ENCODE assay signal across 8 cellular contexts in genomic region chr6:137234505-137234863, GRCh38. TPM values are rescaled to one million over a fixed set of nuclear protein-coding genes. Genes with fewer than 3 reads are reported as not detected.
DNase-seq lines count a peak whose midpoint lies in the region; ATAC-seq lines count a peak whose summit lies in the region.

No MANE protein-coding gene starts in this region.

- peaks cover 37% of the 10 kb centered on the region for H3K4me1 Mint-ChIP-seq in activated CD4-positive, alpha-beta T cell treated with anti-CD3 and anti-CD28 coated beads for 36 hours
- peaks cover 44% of the 10 kb centered on the region for H3K4me1 Mint-ChIP-seq in activated naive CD4-positive, alpha-beta T cell treated with anti-CD3 and anti-CD28 coated beads, Interleukin-2, amount 50 U/mL, for 24 hours

- no peak overlapping the region for H3K27ac Mint-ChIP-seq in activated CD4-positive, alpha-beta T cell treated with anti-CD3 and anti-CD28 coated beads for 36 hours
- peak overlapping the region; percentile 68 for H3K27ac Mint-ChIP-seq in activated naive CD4-positive, alpha-beta T cell treated with anti-CD3 and anti-CD28 coated beads, Interleukin-2, amount 50 U/mL, for 24 hours

- peaks cover 6% of the 10 kb centered on the region for H3K27me3 Mint-ChIP-seq in activated CD4-positive, alpha-beta T cell treated with anti-CD3 and anti-CD28 coated beads for 36 hours
- H3K27me3 Mint-ChIP-seq in activated naive CD4-positive, alpha-beta T cell treated with anti-CD3 and anti-CD28 coated beads, Interleukin-2, amount 50 U/mL, for 24 hours: no peaks in the 10 kb centered on the region

- peak; percentile 85 for ATAC-seq in activated CD4-positive, alpha-beta T cell treated with anti-CD3 and anti-CD28 coated beads for 36 hours
- peak; percentile 70 for ATAC-seq in HG03565 (IDR thresholded peaks at IDR 0.05; ENCODE audit: unreplicated experiment)

- peaks cover 4% of the 10 kb centered on the region for H3K9me3 Mint-ChIP-seq in activated CD4-positive, alpha-beta T cell treated with anti-CD3 and anti-CD28 coated beads for 36 hours (ENCODE audit: low read depth)
- no peaks in the 10 kb centered on the region for H3K9me3 Mint-ChIP-seq in activated naive CD4-positive, alpha-beta T cell treated with anti-CD3 and anti-CD28 coated beads, Interleukin-2, amount 50 U/mL, for 24 hours

- intact Hi-C loops in activated CD4-positive, alpha-beta T cell treated with anti-CD3 and anti-CD28 coated beads for 36 hours (cut with DNase I, micrococcal nuclease): loop anchor here in 1 of 2 experiments (2.0 kb wide), 1 partner anchor 16 kb away; the partner anchor contains the start of gene IFNGR1

- H3K36me3 Mint-ChIP-seq in activated CD4-positive, alpha-beta T cell treated with anti-CD3 and anti-CD28 coated beads for 36 hours (ENCODE audit: low read depth): no peaks in the 10 kb centered on the region
- no peaks in the 10 kb centered on the region for H3K36me3 Mint-ChIP-seq in activated naive CD4-positive, alpha-beta T cell treated with anti-CD3 and anti-CD28 coated beads, Interleukin-2, amount 50 U/mL, for 24 hours

- CTCF ChIA-PET in activated CD4-positive, alpha-beta T cell treated with anti-CD3 and anti-CD28 coated beads for 36 hours (lab: Charles Lee): interaction anchor here (0.7 to 1.6 kb wide), 3 partner anchors 16 to 994 kb away, joined by 3 to 5 read pairs (median 3); no protein-coding TSS in a partner anchor

- POLR2A ChIA-PET in activated CD4-positive, alpha-beta T cell treated with anti-CD3 and anti-CD28 coated beads for 36 hours (lab: Charles Lee): no interaction called here

- no peak for DNase-seq in activated CD4-positive, alpha-beta T cell treated with anti-CD3 and anti-CD28 coated beads for 36 hours
- no peak for DNase-seq in activated CD4-positive, alpha-beta T cell treated with anti-CD3 and anti-CD28 coated beads for 48 hours
- peak; percentile 72 for DNase-seq in renal cortical epithelial cell (ENCODE audit: low read depth)
- no peak for DNase-seq in amygdala (lab: John Stamatoyannopoulos, UW)
- DNase-seq in NCI-H2171 (lab: John Stamatoyannopoulos, UW): no peak
- no peak for DNase-seq in stimulated activated CD4-positive, alpha-beta T cell treated with anti-CD3 and anti-CD28 coated beads, Interleukin-4, amount 100 ng/mL, for 1 hour

- no peak overlapping the region for H3K4me3 Mint-ChIP-seq in activated CD4-positive, alpha-beta T cell treated with anti-CD3 and anti-CD28 coated beads for 36 hours
- peak overlapping the region; percentile 58 for H3K4me3 Mint-ChIP-seq in activated naive CD4-positive, alpha-beta T cell treated with anti-CD3 and anti-CD28 coated beads, Interleukin-2, amount 50 U/mL, for 24 hours

RNA-seq across cellular contexts. Expression of gene IFNGR1, which starts 15.3 kb away (rescaled TPM):
- 10 to 100 TPM; 19.3 to 20.8 TPM for total RNA-seq in activated CD4-positive, alpha-beta T cell treated with anti-CD3 and anti-CD28 coated beads for 36 hours
- 124 and 143 TPM in 2 replicates for total RNA-seq in renal cortical epithelial cell
